In genomic region chr18:58941426-58942099, GRCh38 we compare ENCODE assay signal across 21 cellular contexts.
"Had no signal": no experiment of that assay in that cellular context is flagged by ENCODE, and none has a peak within 500 bp of the region (broad histone marks: within the 10 kb centered on the region; RNA-seq: fewer than 3 reads in every experiment).

No MANE protein-coding gene starts in this region.

- H3K9me3 ChIP-seq: colonic mucosa, gastroesophageal sphincter, heart left ventricle, tibial artery had no signal

- DNase-seq: activated CD4-positive, alpha-beta memory T cell treated with anti-CD3 and anti-CD28 coated beads, Interleukin-2, amount 10 ng/mL, durations not matched to agents 7 days and 5 days; activated CD4-positive, alpha-beta T cell treated with anti-CD3 and anti-CD28 coated beads for 48 hours; activated CD4-positive, CD25-positive, alpha-beta regulatory T cell; activated naive CD4-positive, alpha-beta T cell; activated naive CD8-positive, alpha-beta T cell treated with anti-CD3 and anti-CD28 coated beads for 36 hours; activated T-cell treated with anti-CD3 and anti-CD28 coated beads, Interleukin-2, amount 50 U/mL, for 1 hour; amniotic stem cell; colonic mucosa; heart left ventricle; kidney; posterior cingulate gyrus; retina; stimulated activated naive CD4-positive, alpha-beta T cell treated with Interleukin-2 at 50 U/mL for 16 hours; tibial artery had no signal

- H3K27ac Mint-ChIP-seq: activated CD4-positive, alpha-beta memory T cell treated with anti-CD3 and anti-CD28 coated beads, Interleukin-2, amount 10 ng/mL, durations not matched to agents 7 days and 5 days; activated naive CD8-positive, alpha-beta T cell treated with anti-CD3 and anti-CD28 coated beads for 36 hours; activated T-helper 17 cell treated with anti-CD3 and anti-CD28 coated beads, Interleukin-2, amount 50 U/mL, for 72 hours; mesothelial cell of epicardium; nephron had no signal

- H3K9me3 Mint-ChIP-seq: activated CD4-positive, alpha-beta memory T cell treated with anti-CD3 and anti-CD28 coated beads, Interleukin-2, amount 10 ng/mL, durations not matched to agents 7 days and 5 days; activated naive CD8-positive, alpha-beta T cell treated with anti-CD3 and anti-CD28 coated beads for 36 hours; activated T-helper 17 cell treated with anti-CD3 and anti-CD28 coated beads, Interleukin-2, amount 50 U/mL, for 72 hours had no signal

- FAIRE-seq: endometrium, kidney, TTC549 had no signal

- H3K36me3 Mint-ChIP-seq: activated naive CD8-positive, alpha-beta T cell treated with anti-CD3 and anti-CD28 coated beads for 36 hours had no signal

- ATAC-seq: activated T-helper 17 cell treated with anti-CD3 and anti-CD28 coated beads, Interleukin-2, amount 50 U/mL, for 72 hours; gastroesophageal sphincter had no signal

- H3K27me3 ChIP-seq: colonic mucosa, gastroesophageal sphincter, heart left ventricle, tibial artery had no signal

- H3K4me3 Mint-ChIP-seq: activated CD4-positive, alpha-beta memory T cell treated with anti-CD3 and anti-CD28 coated beads, Interleukin-2, amount 10 ng/mL, durations not matched to agents 7 days and 5 days; activated naive CD8-positive, alpha-beta T cell treated with anti-CD3 and anti-CD28 coated beads for 36 hours; activated T-helper 17 cell treated with anti-CD3 and anti-CD28 coated beads, Interleukin-2, amount 50 U/mL, for 72 hours; mesothelial cell of epicardium; nephron had no signal

- H3K4me1 ChIP-seq: colonic mucosa had no signal

- H3K36me3 ChIP-seq: colonic mucosa had no signal

- H3K4me3 ChIP-seq: colonic mucosa, gastroesophageal sphincter, heart left ventricle, lung, tibial artery had no signal

- H3K27ac ChIP-seq: colonic mucosa, gastroesophageal sphincter, tibial artery had no signal
